In the genomic region with DNA sequence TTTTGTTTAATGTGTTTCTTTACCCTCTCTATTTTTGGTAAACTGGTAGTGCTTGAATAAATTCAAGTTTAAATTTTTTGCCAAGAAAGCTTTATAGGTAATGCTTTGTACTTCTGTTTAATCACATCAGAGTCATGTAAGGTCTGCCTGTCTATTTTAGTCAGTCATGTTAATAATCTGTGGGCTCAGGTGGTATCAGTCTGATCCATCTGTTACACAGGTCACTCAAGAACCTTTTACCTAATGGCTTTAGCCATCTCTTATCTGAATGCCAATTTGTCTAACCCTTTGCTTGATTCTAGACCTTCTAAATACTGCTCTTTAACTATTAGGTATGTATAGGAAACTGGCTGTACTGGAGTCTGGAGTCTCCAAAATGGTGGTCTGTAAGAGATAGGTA, we compare ENCODE assay signal across 26 cellular contexts.
"Had no signal": no experiment of that assay in that cellular context is flagged by ENCODE, and none has a peak within 500 bp of the region (broad histone marks: within the 10 kb centered on the region; RNA-seq: fewer than 3 reads in every experiment).

No MANE protein-coding gene starts in this region.

- H3K27me3 Mint-ChIP-seq: activated CD8-positive, alpha-beta memory T cell treated with anti-CD3 and anti-CD28 coated beads, Interleukin-2, amount 10 ng/mL, durations not matched to agents 7 days and 5 days; activated naive CD8-positive, alpha-beta T cell treated with anti-CD3 and anti-CD28 coated beads, Interleukin-2, amount 10 ng/mL, durations not matched to agents 7 days and 5 days; progenitor cell of endocrine pancreas had no signal

- H3K4me3 Mint-ChIP-seq: activated CD8-positive, alpha-beta memory T cell treated with anti-CD3 and anti-CD28 coated beads, Interleukin-2, amount 10 ng/mL, durations not matched to agents 7 days and 5 days; activated naive CD8-positive, alpha-beta T cell treated with anti-CD3 and anti-CD28 coated beads, Interleukin-2, amount 10 ng/mL, durations not matched to agents 7 days and 5 days; activated T-cell treated with anti-CD3 and anti-CD28 coated beads, Interleukin-2, amount 50 U/mL, for 4 hours; neural crest cell had no signal

- H3K4me3 ChIP-seq: body of pancreas, lower lobe of right lung, tibial nerve had no signal

- H3K9me3 Mint-ChIP-seq: activated naive CD8-positive, alpha-beta T cell treated with anti-CD3 and anti-CD28 coated beads, Interleukin-2, amount 10 ng/mL, durations not matched to agents 7 days and 5 days; activated T-cell treated with anti-CD3 and anti-CD28 coated beads, Interleukin-2, amount 50 U/mL, for 4 hours; neural crest cell had no signal

- ATAC-seq: activated CD8-positive, alpha-beta memory T cell treated with anti-CD3 and anti-CD28 coated beads, Interleukin-2, amount 10 ng/mL, durations not matched to agents 7 days and 5 days; activated T-cell treated with anti-CD3 and anti-CD28 coated beads, Interleukin-2, amount 50 U/mL, for 4 hours; body of pancreas; lower lobe of right lung; stimulated activated naive CD8-positive, alpha-beta T cell treated with anti-CD3 and anti-CD28 coated beads, Interleukin-15, Interleukin-2, amounts not matched to agents 100 U/mL and 50 U/mL, for 24 hours had no signal

- DNase-seq: activated CD4-positive, alpha-beta T cell treated with anti-CD3 and anti-CD28 coated beads, Interleukin-2, amount 50 U/mL, for 48 hours; activated CD8-positive, alpha-beta memory T cell treated with anti-CD3 and anti-CD28 coated beads, Interleukin-2, amount 10 ng/mL, durations not matched to agents 7 days and 5 days; activated gamma-delta T cell; activated naive CD8-positive, alpha-beta T cell treated with anti-CD3 and anti-CD28 coated beads, Interleukin-2, amount 10 ng/mL, durations not matched to agents 7 days and 5 days; activated T-cell treated with anti-CD3 and anti-CD28 coated beads, Interleukin-2, amount 50 U/mL, for 4 hours; body of pancreas; caudate nucleus; erythroblast; foreskin melanocyte; hypothalamus; lower lobe of right lung; stimulated activated CD4-positive, alpha-beta T cell treated with anti-CD3 and anti-CD28 coated beads, Interleukin-12 subunit alpha, Interleukin-12 subunit beta, amount 100 ng/mL, for 4 hours; stimulated activated CD4-positive, alpha-beta T cell treated with anti-CD3 and anti-CD28 coated beads, Interleukin-1b, Interleukin-23, amount 100 ng/mL, for 48 hours; stimulated activated CD8-positive, alpha-beta memory T cell treated with anti-CD3 and anti-CD28 coated beads, Interleukin-4, amount 100 ng/mL, for 48 hours; stimulated activated naive CD8-positive, alpha-beta T cell treated with anti-CD3 and anti-CD28 coated beads, Interleukin-15, Interleukin-2, amounts not matched to agents 100 U/mL and 50 U/mL, for 24 hours; substantia nigra; SW 1271; T-helper 2 cell had no signal

- H3K27me3 ChIP-seq: body of pancreas, tibial nerve had no signal

- H3K27ac ChIP-seq: body of pancreas, lower lobe of right lung, tibial nerve, VCaP had no signal

- H3K4me1 ChIP-seq: lower lobe of right lung had no signal

- H3K9me3 ChIP-seq: body of pancreas, lower lobe of right lung, tibial nerve had no signal

- FAIRE-seq: colon, endometrium, keratinocyte, urothelium cell line had no signal

- H3K27ac Mint-ChIP-seq: activated CD8-positive, alpha-beta memory T cell treated with anti-CD3 and anti-CD28 coated beads, Interleukin-2, amount 10 ng/mL, durations not matched to agents 7 days and 5 days; activated naive CD8-positive, alpha-beta T cell treated with anti-CD3 and anti-CD28 coated beads, Interleukin-2, amount 10 ng/mL, durations not matched to agents 7 days and 5 days; progenitor cell of endocrine pancreas had no signal

- H3K4me1 Mint-ChIP-seq: neural crest cell had no signal
